ENCODE assay signal across 8 cellular contexts in the genomic region with DNA sequence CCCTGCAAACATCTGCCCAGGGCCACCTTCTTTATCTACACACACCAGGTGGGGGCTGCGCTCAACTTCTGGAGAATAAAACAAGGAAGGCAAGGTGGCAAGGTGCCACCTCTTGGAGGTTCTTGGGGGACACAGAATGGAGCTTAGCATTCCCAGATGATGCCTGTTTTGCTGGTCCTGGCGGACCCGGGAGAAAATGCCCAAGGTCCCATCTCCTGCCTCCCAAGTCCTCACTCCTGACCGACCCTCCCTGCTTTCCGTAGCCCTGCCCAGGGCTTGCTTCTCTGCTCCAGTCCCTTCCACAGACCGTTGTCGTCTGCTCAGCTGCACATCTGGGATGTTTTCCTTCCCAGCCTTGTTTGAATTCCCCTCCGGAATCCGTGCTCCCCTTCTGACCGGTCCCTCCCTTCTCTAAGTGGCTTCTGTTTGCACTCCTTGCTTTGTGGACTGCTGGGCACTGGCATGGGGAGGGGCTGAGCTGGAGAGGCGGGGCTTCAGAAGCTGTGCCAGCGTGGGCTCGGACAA. TPM values are rescaled to one million over a fixed set of nuclear protein-coding genes. Genes with fewer than 3 reads are reported as not detected.
A peak's percentile ranks its signal among the peaks of the same experiment; 100 is the strongest.
DNase-seq lines count a peak whose midpoint lies in the region; ATAC-seq, FAIRE-seq and TF ChIP-seq lines count a peak whose summit lies in the region.

No MANE protein-coding gene starts in this region.

- 23% methylated on average over 12 of the region's 13 CpGs for WGBS in esophagus muscularis mucosa
- WGBS in pancreas, 2 donors, result 5 to 7% methylated on average over 13 of the region's 13 CpGs
- 4 to 6% methylated on average over 13 of the region's 13 CpGs for WGBS in aorta, 2 donors

- POLR2A ChIA-PET in OCI-LY7 (lab: Charles Lee), result interaction anchor here (1.1 kb wide), 1 partner anchor 77 kb away, joined by 5 read pairs; a partner anchor contains a TSS

- TF ChIP-seq EP300 in esophagus muscularis mucosa (IDR thresholded peaks at IDR 0.05), result no peak

- no peak for TF ChIP-seq CTCF in OCI-LY7 (conservative IDR thresholded peaks at IDR 0.05; ENCODE audit: low read length)
- TF ChIP-seq CTCF in esophagus muscularis mucosa (IDR thresholded peaks at IDR 0.05), result no peak
- TF ChIP-seq CTCF in pancreas (IDR thresholded peaks at IDR 0.05), result no peak

- H3K27ac ChIP-seq in OCI-LY7 (ENCODE audit: low read depth, low read length, poor library complexity, severe bottlenecking) (no peak overlapping the region), esophagus muscularis mucosa (replicated peaks in 1 of 4) (peak overlapping the region in 2 of 4 donors; percentile 3 to 10), pancreas (no peak overlapping the region), aorta (ENCODE audit: low read depth in 1 of 2, low read length in 2 of 2) (no peak overlapping the region)

- peak overlapping the region; percentile 86 for H3K4me2 ChIP-seq in OCI-LY7 (ENCODE audit: low read length)

- H3K27me3 ChIP-seq in esophagus muscularis mucosa, result peaks cover 0 to 44% (median 0%) of the 10 kb centered on the region in 4 donors
- no peaks in the 10 kb centered on the region for H3K27me3 ChIP-seq in pancreas
- no peaks in the 10 kb centered on the region for H3K27me3 ChIP-seq in aorta (ENCODE audit: control insufficient read depth in 1 of 2, insufficient read depth in 2 of 2, low read length in 1 of 2)

- DNase-seq in DMS53 treated with DMSO at 0.1 percent for 48 hours (lab: John Stamatoyannopoulos, UW; ENCODE audit: unreplicated experiment), result peak; percentile 19
- DNase-seq in OCI-LY7 (ENCODE audit: low spot score), result no peak
- no peak for DNase-seq in esophagus muscularis mucosa (ENCODE audit: extremely low spot score)
- DNase-seq in pancreas, result peak in 2 of 6 donors; percentile 29 to 45
- no peak for DNase-seq in activated gamma-delta T cell (lab: John Stamatoyannopoulos, UW)
- DNase-seq in SIG-M5 treated with dmso at 0.1 percent for 504 hours (lab: John Stamatoyannopoulos, UW; ENCODE audit: unreplicated experiment), result no peak
- DNase-seq in aorta, result no peak

- H3K9me3 ChIP-seq in OCI-LY7 (ENCODE audit: low read length) (no peaks in the 10 kb centered on the region), esophagus muscularis mucosa (no peaks in the 10 kb centered on the region), pancreas (no peaks in the 10 kb centered on the region), aorta (ENCODE audit: control insufficient read depth, low read length) (no peaks in the 10 kb centered on the region)

- peaks cover 35% of the 10 kb centered on the region for H4K20me1 ChIP-seq in OCI-LY7 (ENCODE audit: insufficient read depth, low read length)

- H3K4me1 ChIP-seq in OCI-LY7 (ENCODE audit: insufficient read depth, low read length, poor library complexity, severe bottlenecking) (peaks cover 49% of the 10 kb centered on the region), esophagus muscularis mucosa (peaks cover 23 to 36% (median 28%) of the 10 kb centered on the region in 4 donors), pancreas (peaks cover 0 to 6% (median 4%) of the 10 kb centered on the region in 3 donors), aorta (ENCODE audit: control insufficient read depth in 1 of 2, insufficient read depth in 2 of 2, low read length in 2 of 2) (no peaks in the 10 kb centered on the region)

- CTCF ChIA-PET in OCI-LY7 (lab: Charles Lee; ENCODE audit: unreplicated experiment), result interaction anchor here (0.6 kb wide), 1 partner anchor 49 kb away, joined by 3 read pairs; no protein-coding TSS in a partner anchor

- H2AFZ ChIP-seq in OCI-LY7 (ENCODE audit: low read length), result no peak overlapping the region

- H3K79me2 ChIP-seq in OCI-LY7 (ENCODE audit: insufficient read depth, low read depth, low read length), result peaks cover 88% of the 10 kb centered on the region

- H3K36me3 ChIP-seq in OCI-LY7 (ENCODE audit: insufficient read depth, low read length) (peaks cover 75% of the 10 kb centered on the region), esophagus muscularis mucosa (no peaks in the 10 kb centered on the region), pancreas (no peaks in the 10 kb centered on the region), aorta (ENCODE audit: control insufficient read depth in 1 of 2, insufficient read depth in 2 of 2, low read length in 1 of 2) (no peaks in the 10 kb centered on the region)

- intact Hi-C loops in OCI-LY7 (cut with micrococcal nuclease; ENCODE audit: unreplicated experiment), result no loop called here
- intact Hi-C loops in esophagus muscularis mucosa (cut with DNase I), result loop anchor here (5.0 kb wide), 1 partner anchor 47 kb away; no protein-coding TSS in a partner anchor
- intact Hi-C loops in pancreas (cut with DNase I), result loop anchor here in 1 of 3 donors (10.0 kb wide), 1 partner anchor 49 kb away; a partner anchor contains a TSS
- intact Hi-C loops in aorta (cut with DNase I), result loop anchor here in 1 of 2 donors (5.0 kb wide), 1 partner anchor 38 kb away; no protein-coding TSS in a partner anchor

- H3K9me2 ChIP-seq in OCI-LY7 (ENCODE audit: insufficient read depth, low read length), result no peaks in the 10 kb centered on the region

- peak overlapping the region; percentile 60 for H3K4me3 ChIP-seq in OCI-LY7 (ENCODE audit: low read depth, low read length, poor library complexity, severe bottlenecking)
- peak overlapping the region; percentile 48 to 61 (median 50) for H3K4me3 ChIP-seq in esophagus muscularis mucosa
- H3K4me3 ChIP-seq in pancreas, result peak overlapping the region in 3 of 4 donors; percentile 6 to 45 (median 35)
- H3K4me3 ChIP-seq in aorta (ENCODE audit: low read length in 2 of 2), result no peak overlapping the region

- TF ChIP-seq POLR2A in esophagus muscularis mucosa (IDR thresholded peaks at IDR 0.05; ENCODE audit: low read depth), result no peak

- FAIRE-seq in pancreas (lab: Jason Lieb, UNC), result no peak

- no TSS peak for BruUV-seq in OCI-LY7 (replicated peaks; lab: Mats Ljungman, UMichigan)

- ATAC-seq in pancreas (peak; percentile 37 to 75 (median 68)), GM19035 (IDR thresholded peaks at IDR 0.05; ENCODE audit: unreplicated experiment) (no peak), aorta (ENCODE audit: low FRiP score) (no peak)

RNA-seq across cellular contexts. Expression of a gene that starts 13.1 kb away (rescaled TPM):
- 47.8 and 56.6 TPM in 2 replicates for total RNA-seq in OCI-LY7 (2014; rRNA removed; shearing (Covaris generic))
- total RNA-seq in OCI-LY7 (2022) (83.5 and 88.6 TPM in 2 replicates), esophagus muscularis mucosa (10 to 100 TPM; 12.1 to 24.9 (median 20.5) TPM), pancreas (10 to 100 TPM in 5 of 6 donors, 1 to 10 TPM in 1; 9.1 to 20.3 (median 11.4) TPM), aorta (10 to 100 TPM; 11.9 to 28.8 TPM)
- polyA plus RNA-seq in pancreas (10 to 100 TPM; 13.7 to 15.3 TPM), aorta (1 to 10 TPM; 4.6 to 7.0 TPM)

RNA-seq across cellular contexts. Expression of a gene that starts 54.2 kb away (rescaled TPM):
- total RNA-seq in OCI-LY7 (2014; rRNA removed; shearing (Covaris generic)), result 10.6 and 13.9 TPM in 2 replicates
- total RNA-seq in OCI-LY7 (2022) (29.9 and 33.8 TPM in 2 replicates), esophagus muscularis mucosa (10 to 100 TPM in 3 of 4 donors, 1 to 10 TPM in 1; 9.9 to 13.1 (median 11.7) TPM), pancreas (10 to 100 TPM in 1 of 6 donors, 1 to 10 TPM in 5; 5.6 to 11.2 (median 6.9) TPM), aorta (10 to 100 TPM; 12.4 to 15.0 TPM)
- polyA plus RNA-seq in pancreas (1 to 10 TPM; 7.2 to 7.7 TPM), aorta (10 to 100 TPM; 13.4 to 21.8 TPM)

Comparison
In these comparisons a context has a peak if more than half of its experiments do, and no peak if none do; other contexts are left out.
1. H3K4me3 ChIP-seq: peak in OCI-LY7 (single experiment), esophagus muscularis mucosa (4 of 4) and pancreas (3 of 4); none in aorta (0 of 2).
2. ATAC-seq: peak in pancreas (4 of 4); none in GM19035 (single experiment) and aorta (single experiment).